ENCODE assay signal across 1 cellular context in genomic region chr10:92024700-92025099, GRCh38.
TF ChIP-seq lines count a peak whose summit lies in the region.

No MANE protein-coding gene starts in this region.

TF ChIP-seq in IMR-90, 13 proteins besides CTCF, POLR2A, EP300 and RAD21:
- TF ChIP-seq RFX5 (IDR thresholded peaks at IDR 0.05; ENCODE audit: low read depth, low read length) (no peak), MXI1 (IDR thresholded peaks at IDR 0.05; ENCODE audit: borderline replicate concordance, low read depth, low read length) (no peak), ELK1 (IDR thresholded peaks at IDR 0.05; ENCODE audit: borderline replicate concordance, low read depth, low read length) (no peak), NFE2L2 (IDR thresholded peaks at IDR 0.05; ENCODE audit: low read depth, low read length) (no peak), FOS (IDR thresholded peaks at IDR 0.05; ENCODE audit: low read depth, low read length) (no peak)
